ENCODE assay signal across 1 cellular context in the genomic region with DNA sequence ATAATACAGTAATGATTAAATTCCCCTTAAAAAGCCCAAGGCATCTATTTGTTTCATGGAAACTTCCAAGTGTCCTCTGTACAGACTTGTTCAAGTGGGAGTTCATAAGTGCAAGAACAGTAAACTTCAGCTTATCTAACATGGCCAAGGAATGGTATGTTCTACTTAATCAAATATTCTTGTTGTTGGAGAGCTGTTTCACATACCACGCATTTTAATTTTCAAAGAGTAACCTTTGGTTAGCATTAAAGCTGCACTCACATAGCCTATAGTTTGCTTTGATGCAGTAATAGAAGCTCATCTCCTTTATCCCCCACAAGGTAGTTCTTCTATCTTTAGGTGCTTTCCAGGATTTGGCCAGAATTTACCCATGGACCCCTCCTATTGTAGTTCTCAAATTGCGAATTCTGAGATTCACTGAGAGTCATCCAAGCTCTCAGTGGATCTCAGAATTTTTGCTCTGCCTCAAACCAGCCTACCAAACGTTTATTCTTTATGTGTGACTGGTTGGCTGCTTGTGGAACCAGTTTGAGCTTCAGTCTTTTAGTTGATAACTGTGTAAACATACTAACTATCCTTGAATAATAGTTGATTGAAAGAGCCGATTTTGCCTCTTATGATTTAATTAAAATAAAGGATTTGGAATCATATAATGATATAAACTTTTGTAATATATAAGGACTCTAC.
TF ChIP-seq lines count a peak whose summit lies in the region.

No MANE protein-coding gene starts in this region.

TF ChIP-seq in HepG2, 621 proteins besides CTCF, POLR2A, EP300 and RAD21 (continued from another document):
- TF ChIP-seq, protein P1, sequence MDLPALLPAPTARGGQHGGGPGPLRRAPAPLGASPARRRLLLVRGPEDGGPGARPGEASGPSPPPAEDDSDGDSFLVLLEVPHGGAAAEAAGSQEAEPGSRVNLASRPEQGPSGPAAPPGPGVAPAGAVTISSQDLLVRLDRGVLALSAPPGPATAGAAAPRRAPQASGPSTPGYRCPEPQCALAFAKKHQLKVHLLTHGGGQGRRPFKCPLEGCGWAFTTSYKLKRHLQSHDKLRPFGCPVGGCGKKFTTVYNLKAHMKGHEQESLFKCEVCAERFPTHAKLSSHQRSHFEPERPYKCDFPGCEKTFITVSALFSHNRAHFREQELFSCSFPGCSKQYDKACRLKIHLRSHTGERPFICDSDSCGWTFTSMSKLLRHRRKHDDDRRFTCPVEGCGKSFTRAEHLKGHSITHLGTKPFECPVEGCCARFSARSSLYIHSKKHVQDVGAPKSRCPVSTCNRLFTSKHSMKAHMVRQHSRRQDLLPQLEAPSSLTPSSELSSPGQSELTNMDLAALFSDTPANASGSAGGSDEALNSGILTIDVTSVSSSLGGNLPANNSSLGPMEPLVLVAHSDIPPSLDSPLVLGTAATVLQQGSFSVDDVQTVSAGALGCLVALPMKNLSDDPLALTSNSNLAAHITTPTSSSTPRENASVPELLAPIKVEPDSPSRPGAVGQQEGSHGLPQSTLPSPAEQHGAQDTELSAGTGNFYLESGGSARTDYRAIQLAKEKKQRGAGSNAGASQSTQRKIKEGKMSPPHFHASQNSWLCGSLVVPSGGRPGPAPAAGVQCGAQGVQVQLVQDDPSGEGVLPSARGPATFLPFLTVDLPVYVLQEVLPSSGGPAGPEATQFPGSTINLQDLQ (CRISPR knock-in tag; IDR thresholded peaks at IDR 0.05): no peak
- no peak for TF ChIP-seq ZNF792 (CRISPR knock-in tag; IDR thresholded peaks at IDR 0.05)
- no peak for TF ChIP-seq ZNF746 (CRISPR knock-in tag; IDR thresholded peaks at IDR 0.05)
- TF ChIP-seq MXD4 (CRISPR knock-in tag; IDR thresholded peaks at IDR 0.05): no peak
- TF ChIP-seq DNMT3B (CRISPR knock-in tag; conservative IDR thresholded peaks at IDR 0.05): no peak
- TF ChIP-seq ISX (CRISPR knock-in tag; conservative IDR thresholded peaks at IDR 0.05): no peak
- no peak for TF ChIP-seq HNRNPL (IDR thresholded peaks at IDR 0.05; ENCODE audit: low read depth, low read length)
- no peak for TF ChIP-seq KLF12 (CRISPR knock-in tag; IDR thresholded peaks at IDR 0.05; ENCODE audit: borderline replicate concordance)
- TF ChIP-seq ZNF788 (CRISPR knock-in tag; IDR thresholded peaks at IDR 0.05; ENCODE audit: borderline replicate concordance): no peak
- no peak for TF ChIP-seq NR1H2 (CRISPR knock-in tag; IDR thresholded peaks at IDR 0.05; ENCODE audit: borderline replicate concordance, low read depth)
- no peak for TF ChIP-seq THYN1 (CRISPR knock-in tag; IDR thresholded peaks at IDR 0.05; ENCODE audit: borderline replicate concordance, low read depth)
- no peak for TF ChIP-seq CBX2 (IDR thresholded peaks at IDR 0.05; ENCODE audit: low read depth, low read length)
- no peak for TF ChIP-seq CBX2 (CRISPR knock-in tag; IDR thresholded peaks at IDR 0.05; ENCODE audit: low read depth)
- TF ChIP-seq, protein P2, sequence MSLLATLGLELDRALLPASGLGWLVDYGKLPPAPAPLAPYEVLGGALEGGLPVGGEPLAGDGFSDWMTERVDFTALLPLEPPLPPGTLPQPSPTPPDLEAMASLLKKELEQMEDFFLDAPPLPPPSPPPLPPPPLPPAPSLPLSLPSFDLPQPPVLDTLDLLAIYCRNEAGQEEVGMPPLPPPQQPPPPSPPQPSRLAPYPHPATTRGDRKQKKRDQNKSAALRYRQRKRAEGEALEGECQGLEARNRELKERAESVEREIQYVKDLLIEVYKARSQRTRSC (CRISPR knock-in tag; IDR thresholded peaks at IDR 0.05; ENCODE audit: low read depth): no peak
- no peak for TF ChIP-seq HOXA9 (CRISPR knock-in tag; IDR thresholded peaks at IDR 0.05; ENCODE audit: borderline replicate concordance)
- TF ChIP-seq, protein P3, sequence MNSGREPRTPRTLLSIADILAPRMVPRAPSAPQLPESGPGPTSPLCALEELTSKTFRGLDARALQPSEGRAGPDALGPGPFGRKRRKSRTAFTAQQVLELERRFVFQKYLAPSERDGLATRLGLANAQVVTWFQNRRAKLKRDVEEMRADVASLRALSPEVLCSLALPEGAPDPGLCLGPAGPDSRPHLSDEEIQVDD (CRISPR knock-in tag; IDR thresholded peaks at IDR 0.05; ENCODE audit: borderline replicate concordance): no peak
- no peak for TF ChIP-seq CCDC6 (CRISPR knock-in tag; IDR thresholded peaks at IDR 0.05)
- TF ChIP-seq SMAD3 (CRISPR knock-in tag; IDR thresholded peaks at IDR 0.05): no peak
- no peak for TF ChIP-seq RBFOX2 (IDR thresholded peaks at IDR 0.05; ENCODE audit: low read depth, low read length)
- TF ChIP-seq, protein P4, sequence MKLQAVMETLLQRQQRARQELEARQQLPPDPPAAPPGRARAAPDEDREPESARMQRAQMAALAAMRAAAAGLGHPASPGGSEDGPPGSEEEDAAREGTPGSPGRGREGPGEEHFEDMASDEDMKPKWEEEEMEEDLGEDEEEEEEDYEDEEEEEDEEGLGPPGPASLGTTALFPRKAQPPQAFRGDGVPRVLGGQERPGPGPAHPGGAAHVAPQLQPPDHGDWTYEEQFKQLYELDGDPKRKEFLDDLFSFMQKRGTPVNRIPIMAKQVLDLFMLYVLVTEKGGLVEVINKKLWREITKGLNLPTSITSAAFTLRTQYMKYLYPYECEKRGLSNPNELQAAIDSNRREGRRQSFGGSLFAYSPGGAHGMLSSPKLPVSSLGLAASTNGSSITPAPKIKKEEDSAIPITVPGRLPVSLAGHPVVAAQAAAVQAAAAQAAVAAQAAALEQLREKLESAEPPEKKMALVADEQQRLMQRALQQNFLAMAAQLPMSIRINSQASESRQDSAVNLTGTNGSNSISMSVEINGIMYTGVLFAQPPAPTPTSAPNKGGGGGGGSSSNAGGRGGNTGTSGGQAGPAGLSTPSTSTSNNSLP (IDR thresholded peaks at IDR 0.05; ENCODE audit: low read depth, low read length): peak; percentile 50
- peak; percentile 57; the same call in 1 of the 2 replicates for TF ChIP-seq RARA (CRISPR knock-in tag; IDR thresholded peaks at IDR 0.05)
- no peak for TF ChIP-seq ZNF598 (CRISPR knock-in tag; IDR thresholded peaks at IDR 0.05; ENCODE audit: borderline replicate concordance)
- TF ChIP-seq, protein P5, sequence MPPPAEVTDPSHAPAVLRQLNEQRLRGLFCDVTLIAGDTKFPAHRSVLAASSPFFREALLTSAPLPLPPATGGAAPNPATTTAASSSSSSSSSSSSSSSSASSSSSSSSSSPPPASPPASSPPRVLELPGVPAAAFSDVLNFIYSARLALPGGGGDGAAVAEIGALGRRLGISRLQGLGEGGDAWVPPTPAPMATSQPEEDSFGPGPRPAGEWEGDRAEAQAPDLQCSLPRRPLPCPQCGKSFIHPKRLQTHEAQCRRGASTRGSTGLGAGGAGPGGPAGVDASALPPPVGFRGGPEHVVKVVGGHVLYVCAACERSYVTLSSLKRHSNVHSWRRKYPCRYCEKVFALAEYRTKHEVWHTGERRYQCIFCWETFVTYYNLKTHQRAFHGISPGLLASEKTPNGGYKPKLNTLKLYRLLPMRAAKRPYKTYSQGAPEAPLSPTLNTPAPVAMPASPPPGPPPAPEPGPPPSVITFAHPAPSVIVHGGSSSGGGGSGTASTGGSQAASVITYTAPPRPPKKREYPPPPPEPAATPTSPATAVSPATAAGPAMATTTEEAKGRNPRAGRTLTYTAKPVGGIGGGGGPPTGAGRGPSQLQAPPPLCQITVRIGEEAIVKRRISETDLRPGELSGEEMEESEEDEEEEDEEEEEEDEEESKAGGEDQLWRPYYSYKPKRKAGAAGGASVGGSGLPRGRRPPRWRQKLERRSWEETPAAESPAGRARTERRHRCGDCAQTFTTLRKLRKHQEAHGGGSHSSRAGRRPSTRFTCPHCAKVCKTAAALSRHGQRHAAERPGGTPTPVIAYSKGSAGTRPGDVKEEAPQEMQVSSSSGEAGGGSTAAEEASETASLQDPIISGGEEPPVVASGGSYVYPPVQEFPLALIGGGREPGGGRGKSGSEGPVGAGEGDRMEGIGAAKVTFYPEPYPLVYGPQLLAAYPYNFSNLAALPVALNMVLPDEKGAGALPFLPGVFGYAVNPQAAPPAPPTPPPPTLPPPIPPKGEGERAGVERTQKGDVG (CRISPR knock-in tag; IDR thresholded peaks at IDR 0.05; ENCODE audit: borderline replicate concordance): no peak
- no peak for TF ChIP-seq POGZ (CRISPR knock-in tag; IDR thresholded peaks at IDR 0.05)
- TF ChIP-seq MED1 (CRISPR knock-in tag; IDR thresholded peaks at IDR 0.05): peak; percentile 43; the same call in 1 of the 2 replicates
- TF ChIP-seq ISL2 (CRISPR knock-in tag; IDR thresholded peaks at IDR 0.05): no peak
- TF ChIP-seq, protein P6, sequence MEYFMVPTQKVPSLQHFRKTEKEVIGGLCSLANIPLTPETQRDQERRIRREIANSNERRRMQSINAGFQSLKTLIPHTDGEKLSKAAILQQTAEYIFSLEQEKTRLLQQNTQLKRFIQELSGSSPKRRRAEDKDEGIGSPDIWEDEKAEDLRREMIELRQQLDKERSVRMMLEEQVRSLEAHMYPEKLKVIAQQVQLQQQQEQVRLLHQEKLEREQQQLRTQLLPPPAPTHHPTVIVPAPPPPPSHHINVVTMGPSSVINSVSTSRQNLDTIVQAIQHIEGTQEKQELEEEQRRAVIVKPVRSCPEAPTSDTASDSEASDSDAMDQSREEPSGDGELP (IDR thresholded peaks at IDR 0.05; ENCODE audit: borderline replicate concordance, low read depth): no peak
- TF ChIP-seq NAIF1 (CRISPR knock-in tag; IDR thresholded peaks at IDR 0.05; ENCODE audit: borderline replicate concordance): peak; percentile 61; the same call in 1 of the 2 replicates
